ENCODE assay signal across 11 cellular contexts in genomic region chr19:17688853-17689595, GRCh38. TPM values are rescaled to one million over a fixed set of nuclear protein-coding genes. Genes with fewer than 3 reads are reported as not detected.
DNase-seq lines count a peak whose midpoint lies in the region; ATAC-seq and TF ChIP-seq lines count a peak whose summit lies in the region.
"Had no signal": no experiment of that assay in that cellular context is flagged by ENCODE, and none has a peak within 500 bp of the region (broad histone marks: within the 10 kb centered on the region; RNA-seq: fewer than 3 reads in every experiment).

No MANE protein-coding gene starts in this region.

- intact Hi-C loops in esophagus squamous epithelium (cut with DNase I), result no loop called here
- intact Hi-C loops in CD4-positive, alpha-beta T cell (cut with DNase I, micrococcal nuclease), result no loop called here

- TF ChIP-seq CTCF in esophagus squamous epithelium (IDR thresholded peaks at IDR 0.05), result no peak
- no peak for TF ChIP-seq CTCF in CD4-positive, alpha-beta T cell (IDR thresholded peaks at IDR 0.05)

- peaks cover 17% of the 10 kb centered on the region for H3K4me1 Mint-ChIP-seq in activated naive CD8-positive, alpha-beta T cell (ENCODE audit: low read depth)
- peaks cover 8% of the 10 kb centered on the region for H3K4me1 Mint-ChIP-seq in activated naive CD8-positive, alpha-beta T cell treated with anti-CD3 and anti-CD28 coated beads, Interleukin-2, amount 50 U/mL, for 24 hours
- peaks cover 10% of the 10 kb centered on the region for H3K4me1 Mint-ChIP-seq in activated T-helper 17 cell treated with anti-CD3 and anti-CD28 coated beads, Interleukin-2, amount 50 U/mL, for 72 hours
- H3K4me1 Mint-ChIP-seq in memory B cell, result peaks cover 11% of the 10 kb centered on the region
- peaks cover 12% of the 10 kb centered on the region for H3K4me1 Mint-ChIP-seq in CD4-positive, alpha-beta T cell (ENCODE audit: low read depth)

- no peaks in the 10 kb centered on the region for H3K9me3 Mint-ChIP-seq in activated naive CD8-positive, alpha-beta T cell (ENCODE audit: low read depth)
- H3K9me3 Mint-ChIP-seq in activated naive CD8-positive, alpha-beta T cell treated with anti-CD3 and anti-CD28 coated beads, Interleukin-2, amount 50 U/mL, for 24 hours, result peaks cover 4% of the 10 kb centered on the region
- H3K9me3 Mint-ChIP-seq in activated T-helper 17 cell treated with anti-CD3 and anti-CD28 coated beads, Interleukin-2, amount 50 U/mL, for 72 hours, result no peaks in the 10 kb centered on the region
- H3K9me3 Mint-ChIP-seq in memory B cell, result peaks cover 1% of the 10 kb centered on the region
- no peaks in the 10 kb centered on the region for H3K9me3 Mint-ChIP-seq in CD4-positive, alpha-beta T cell

- no peak overlapping the region for H3K4me3 ChIP-seq in esophagus squamous epithelium

- H3K36me3 Mint-ChIP-seq in activated naive CD8-positive, alpha-beta T cell, result no peaks in the 10 kb centered on the region
- H3K36me3 Mint-ChIP-seq in activated naive CD8-positive, alpha-beta T cell treated with anti-CD3 and anti-CD28 coated beads, Interleukin-2, amount 50 U/mL, for 24 hours (ENCODE audit: low read depth), result peaks cover 2% of the 10 kb centered on the region
- no peaks in the 10 kb centered on the region for H3K36me3 Mint-ChIP-seq in activated T-helper 17 cell treated with anti-CD3 and anti-CD28 coated beads, Interleukin-2, amount 50 U/mL, for 72 hours (ENCODE audit: low read depth)
- H3K36me3 Mint-ChIP-seq in memory B cell, result peaks cover 2% of the 10 kb centered on the region
- no peaks in the 10 kb centered on the region for H3K36me3 Mint-ChIP-seq in CD4-positive, alpha-beta T cell (ENCODE audit: low read depth)

- CTCF ChIA-PET in CD4-positive, alpha-beta T cell (lab: Charles Lee), result no interaction called here

- H3K9me3 ChIP-seq in esophagus squamous epithelium, result no peaks in the 10 kb centered on the region
- H3K9me3 ChIP-seq in CD4-positive, alpha-beta T cell (ENCODE audit: control insufficient read depth, low read length), result no peaks in the 10 kb centered on the region

- H3K27me3 Mint-ChIP-seq in activated naive CD8-positive, alpha-beta T cell, result peaks cover 30% of the 10 kb centered on the region
- H3K27me3 Mint-ChIP-seq in activated naive CD8-positive, alpha-beta T cell treated with anti-CD3 and anti-CD28 coated beads, Interleukin-2, amount 50 U/mL, for 24 hours, result peaks cover 65% of the 10 kb centered on the region
- peaks cover 35% of the 10 kb centered on the region for H3K27me3 Mint-ChIP-seq in activated T-helper 17 cell treated with anti-CD3 and anti-CD28 coated beads, Interleukin-2, amount 50 U/mL, for 72 hours
- peaks cover 26% of the 10 kb centered on the region for H3K27me3 Mint-ChIP-seq in memory B cell
- peaks cover 80% of the 10 kb centered on the region for H3K27me3 Mint-ChIP-seq in CD4-positive, alpha-beta T cell

- no peak for TF ChIP-seq POLR2A in esophagus squamous epithelium (IDR thresholded peaks at IDR 0.05)

- ATAC-seq in activated naive CD8-positive, alpha-beta T cell treated with anti-CD3 and anti-CD28 coated beads, Interleukin-2, amount 50 U/mL, for 24 hours, result no peak
- no peak for ATAC-seq in activated T-helper 17 cell treated with anti-CD3 and anti-CD28 coated beads, Interleukin-2, amount 50 U/mL, for 72 hours (replicated peaks)
- ATAC-seq in memory B cell (ENCODE audit: low read depth) (no peak), GM21390 (IDR thresholded peaks at IDR 0.05; ENCODE audit: unreplicated experiment) (no peak)
- ATAC-seq in CD4-positive, alpha-beta T cell (ENCODE audit: poor library complexity), result no peak

- POLR2A ChIA-PET in CD4-positive, alpha-beta T cell (lab: Charles Lee), result no interaction called here

- 44 to 56% methylated on average over 10 of the region's 10 CpGs for WGBS in esophagus squamous epithelium, 2 donors

- H3K4me1 ChIP-seq in esophagus squamous epithelium, result peaks cover 15 to 33% (median 22%) of the 10 kb centered on the region in 3 donors

- no peak for DNase-seq in activated naive CD8-positive, alpha-beta T cell treated with anti-CD3 and anti-CD28 coated beads, Interleukin-2, amount 50 U/mL, for 24 hours
- no peak for DNase-seq in memory B cell (ENCODE audit: low spot score in 2 of 2)
- DNase-seq in esophagus squamous epithelium (lab: John Stamatoyannopoulos, UW), result no peak
- no peak for DNase-seq in HT-29 (ENCODE audit: low spot score)
- DNase-seq in CD4-positive, alpha-beta T cell, result no peak
- DNase-seq: SW 1271 had no signal

- peaks cover 20 to 88% (median 22%) of the 10 kb centered on the region in 4 donors for H3K27me3 ChIP-seq in esophagus squamous epithelium
- peaks cover 58% of the 10 kb centered on the region for H3K27me3 ChIP-seq in CD4-positive, alpha-beta T cell (ENCODE audit: control insufficient read depth, insufficient read depth, low read length)

- no peak overlapping the region for H3K27ac Mint-ChIP-seq in activated naive CD8-positive, alpha-beta T cell
- H3K27ac Mint-ChIP-seq in activated naive CD8-positive, alpha-beta T cell treated with anti-CD3 and anti-CD28 coated beads, Interleukin-2, amount 50 U/mL, for 24 hours, result no peak overlapping the region
- no peak overlapping the region for H3K27ac Mint-ChIP-seq in activated T-helper 17 cell treated with anti-CD3 and anti-CD28 coated beads, Interleukin-2, amount 50 U/mL, for 72 hours
- H3K27ac Mint-ChIP-seq in memory B cell, result no peak overlapping the region
- H3K27ac Mint-ChIP-seq in CD4-positive, alpha-beta T cell, result no peak overlapping the region
- H3K27ac Mint-ChIP-seq: activated naive CD8-positive, alpha-beta T cell treated with anti-CD3 and anti-CD28 coated beads, Interleukin-2, amount 10 ng/mL, durations not matched to agents 7 days and 5 days had no signal

- peak overlapping the region; percentile 70 for H3K4me3 Mint-ChIP-seq in activated naive CD8-positive, alpha-beta T cell
- H3K4me3 Mint-ChIP-seq in activated naive CD8-positive, alpha-beta T cell treated with anti-CD3 and anti-CD28 coated beads, Interleukin-2, amount 50 U/mL, for 24 hours, result no peak overlapping the region
- H3K4me3 Mint-ChIP-seq in activated T-helper 17 cell treated with anti-CD3 and anti-CD28 coated beads, Interleukin-2, amount 50 U/mL, for 72 hours, result peak overlapping the region; percentile 3
- peak overlapping the region; percentile 39 for H3K4me3 Mint-ChIP-seq in memory B cell
- no peak overlapping the region for H3K4me3 Mint-ChIP-seq in CD4-positive, alpha-beta T cell
- H3K4me3 Mint-ChIP-seq: activated naive CD8-positive, alpha-beta T cell treated with anti-CD3 and anti-CD28 coated beads, Interleukin-2, amount 10 ng/mL, durations not matched to agents 7 days and 5 days had no signal

- H3K27ac ChIP-seq in esophagus squamous epithelium, result no peak overlapping the region
- H3K27ac ChIP-seq in CD4-positive, alpha-beta T cell (ENCODE audit: low read depth, low read length), result no peak overlapping the region

- no peaks in the 10 kb centered on the region for H3K36me3 ChIP-seq in esophagus squamous epithelium

RNA-seq across cellular contexts. Expression of gene UNC13A, which starts 0.9 kb away (rescaled TPM):
- under 1 TPM; 0.16 to 0.45 TPM for total RNA-seq in activated T-helper 17 cell treated with anti-CD3 and anti-CD28 coated beads, Interleukin-2, amount 50 U/mL, for 72 hours
- under 1 TPM in 2 of 4 donors, not detected in 2; 0.06 to 0.22 TPM for total RNA-seq in esophagus squamous epithelium
- 0.03 and 0.05 TPM in 2 replicates for total RNA-seq in HT-29 (2014; rRNA removed; shearing (Covaris generic))
- total RNA-seq in CD4-positive, alpha-beta T cell, result under 1 TPM; 0.11 to 0.14 TPM
- total RNA-seq: LHCN-M2 had no signal

RNA-seq across cellular contexts. Expression of gene MAP1S, which starts 30.3 kb away (rescaled TPM):
- total RNA-seq in activated T-helper 17 cell treated with anti-CD3 and anti-CD28 coated beads, Interleukin-2, amount 50 U/mL, for 72 hours, result 10 to 100 TPM; 74.0 to 83.7 TPM
- 10 to 100 TPM in 3 of 4 donors, 1 to 10 TPM in 1; 4.8 to 16.3 (median 11.4) TPM for total RNA-seq in esophagus squamous epithelium
- 21.8 and 21.9 TPM in 2 replicates for total RNA-seq in HT-29 (2014; rRNA removed; shearing (Covaris generic))
- 10 to 100 TPM; 18.1 to 21.4 TPM for total RNA-seq in CD4-positive, alpha-beta T cell

Comparison
In these comparisons a context has a peak if more than half of its experiments do, and no peak if none do; other contexts are left out.
1. H3K4me3 Mint-ChIP-seq: peak in activated naive CD8-positive, alpha-beta T cell (single experiment), activated T-helper 17 cell treated with anti-CD3 and anti-CD28 coated beads, Interleukin-2, amount 50 U/mL, for 72 hours (single experiment) and memory B cell (single experiment); none in activated naive CD8-positive, alpha-beta T cell treated with anti-CD3 and anti-CD28 coated beads, Interleukin-2, amount 50 U/mL, for 24 hours (single experiment) and CD4-positive, alpha-beta T cell (single experiment).